In genomic region chr2:74334931-74335333, GRCh38 we compare ENCODE assay signal across 8 cellular contexts. TPM values are rescaled to one million over a fixed set of nuclear protein-coding genes. Genes with fewer than 3 reads are reported as not detected.
DNase-seq lines count a peak whose midpoint lies in the region; ATAC-seq and TF ChIP-seq lines count a peak whose summit lies in the region.

No MANE protein-coding gene starts in this region.

- H3K36me3 ChIP-seq in OCI-LY7 (ENCODE audit: insufficient read depth, low read length): no peaks in the 10 kb centered on the region
- H3K36me3 ChIP-seq in esophagus muscularis mucosa: peaks cover 12 to 39% (median 19%) of the 10 kb centered on the region in 4 donors

- no peaks in the 10 kb centered on the region for H3K4me1 ChIP-seq in OCI-LY7 (ENCODE audit: insufficient read depth, low read length, poor library complexity, severe bottlenecking)
- H3K4me1 ChIP-seq in esophagus muscularis mucosa: no peaks in the 10 kb centered on the region

- H3K4me3 Mint-ChIP-seq in natural killer cell: no peak overlapping the region
- H3K4me3 Mint-ChIP-seq in stimulated activated effector memory CD8-positive, alpha-beta T cell treated with anti-CD3 and anti-CD28 coated beads, Interleukin-12 subunit alpha, Interleukin-12 subunit beta, amount 100 ng/mL, for 72 hours: no peak overlapping the region

- TF ChIP-seq CTCF in OCI-LY7 (conservative IDR thresholded peaks at IDR 0.05; ENCODE audit: low read length) (peak; percentile 95), esophagus muscularis mucosa (IDR thresholded peaks at IDR 0.05) (peak; percentile 80 to 95 (median 84)), natural killer cell (IDR thresholded peaks at IDR 0.05) (peak; percentile 99)

- TF ChIP-seq POLR2A in esophagus muscularis mucosa (IDR thresholded peaks at IDR 0.05; ENCODE audit: low read depth): no peak

- DNase-seq in D341Med (ENCODE audit: low spot score) (peak; percentile 84), HS-27A (ENCODE audit: low read depth) (peak; percentile 24), OCI-LY7 (ENCODE audit: low spot score) (peak; percentile 72), activated T-cell treated with anti-CD3 and anti-CD28 coated beads for 4 hours (peak; percentile 74), esophagus muscularis mucosa (ENCODE audit: extremely low spot score) (no peak), natural killer cell (peak; percentile 71)
- DNase-seq in stimulated activated effector memory CD8-positive, alpha-beta T cell treated with anti-CD3 and anti-CD28 coated beads, Interleukin-12 subunit alpha, Interleukin-12 subunit beta, amount 100 ng/mL, for 72 hours (ENCODE audit: low spot score in 2 of 2): peak; percentile 64 to 83

- ATAC-seq in natural killer cell (peak; percentile 78 to 90 (median 85)), HG02981 (IDR thresholded peaks at IDR 0.05; ENCODE audit: unreplicated experiment) (no peak)
- ATAC-seq in stimulated activated effector memory CD8-positive, alpha-beta T cell treated with anti-CD3 and anti-CD28 coated beads, Interleukin-12 subunit alpha, Interleukin-12 subunit beta, amount 100 ng/mL, for 72 hours: peak; percentile 67

- H3K27ac ChIP-seq in OCI-LY7 (ENCODE audit: low read depth, low read length, poor library complexity, severe bottlenecking) (no peak overlapping the region), esophagus muscularis mucosa (replicated peaks in 1 of 4) (no peak overlapping the region)

- no peak for TF ChIP-seq EP300 in esophagus muscularis mucosa (IDR thresholded peaks at IDR 0.05)

- no peaks in the 10 kb centered on the region for H4K20me1 ChIP-seq in OCI-LY7 (ENCODE audit: insufficient read depth, low read length)

- H2AFZ ChIP-seq in OCI-LY7 (ENCODE audit: low read length): no peak overlapping the region

- CTCF ChIA-PET in OCI-LY7 (lab: Charles Lee; ENCODE audit: unreplicated experiment): interaction anchor here (0.5 to 1.8 kb wide), 7 partner anchors 11 to 88 kb away, joined by 3 to 15 read pairs (median 3); no protein-coding TSS in a partner anchor

- intact Hi-C loops in OCI-LY7 (cut with micrococcal nuclease; ENCODE audit: unreplicated experiment): loop anchor here (1.0 to 10.0 kb wide), 3 partner anchors 68 to 190 kb away; partner anchors contain the start of gene BOLA3
- intact Hi-C loops in esophagus muscularis mucosa (cut with DNase I): loop anchor here (5.0 to 10.0 kb wide), 3 partner anchors 60 to 510 kb away; partner anchors contain the start of gene STAMBP
- intact Hi-C loops in natural killer cell (cut with micrococcal nuclease): loop anchor here (1.0 kb wide), 2 partner anchors 85 to 511 kb away; no protein-coding TSS in a partner anchor

- no peaks in the 10 kb centered on the region for H3K27me3 ChIP-seq in esophagus muscularis mucosa

- no peak overlapping the region for H3K4me2 ChIP-seq in OCI-LY7 (ENCODE audit: low read length)

- BruUV-seq in OCI-LY7 (replicated peaks; lab: Mats Ljungman, UMichigan): no TSS peak

- no peaks in the 10 kb centered on the region for H3K9me3 Mint-ChIP-seq in natural killer cell
- H3K9me3 Mint-ChIP-seq in stimulated activated effector memory CD8-positive, alpha-beta T cell treated with anti-CD3 and anti-CD28 coated beads, Interleukin-12 subunit alpha, Interleukin-12 subunit beta, amount 100 ng/mL, for 72 hours: no peaks in the 10 kb centered on the region

- H3K79me2 ChIP-seq in OCI-LY7 (ENCODE audit: insufficient read depth, low read depth, low read length): no peaks in the 10 kb centered on the region

- H3K36me3 Mint-ChIP-seq in natural killer cell: no peaks in the 10 kb centered on the region
- H3K36me3 Mint-ChIP-seq in stimulated activated effector memory CD8-positive, alpha-beta T cell treated with anti-CD3 and anti-CD28 coated beads, Interleukin-12 subunit alpha, Interleukin-12 subunit beta, amount 100 ng/mL, for 72 hours: no peaks in the 10 kb centered on the region

- no peaks in the 10 kb centered on the region for H3K27me3 Mint-ChIP-seq in natural killer cell (ENCODE audit: low read depth in 2 of 2)

- no peaks in the 10 kb centered on the region for H3K9me2 ChIP-seq in OCI-LY7 (ENCODE audit: insufficient read depth, low read length)

- H3K9me3 ChIP-seq in OCI-LY7 (ENCODE audit: low read length): no peaks in the 10 kb centered on the region
- no peaks in the 10 kb centered on the region for H3K9me3 ChIP-seq in esophagus muscularis mucosa

- H3K4me3 ChIP-seq in OCI-LY7 (ENCODE audit: low read depth, low read length, poor library complexity, severe bottlenecking): no peak overlapping the region
- no peak overlapping the region for H3K4me3 ChIP-seq in esophagus muscularis mucosa

- no peak overlapping the region for H3K27ac Mint-ChIP-seq in natural killer cell
- H3K27ac Mint-ChIP-seq in stimulated activated effector memory CD8-positive, alpha-beta T cell treated with anti-CD3 and anti-CD28 coated beads, Interleukin-12 subunit alpha, Interleukin-12 subunit beta, amount 100 ng/mL, for 72 hours: no peak overlapping the region

- H3K4me1 Mint-ChIP-seq in natural killer cell: no peaks in the 10 kb centered on the region
- H3K4me1 Mint-ChIP-seq in stimulated activated effector memory CD8-positive, alpha-beta T cell treated with anti-CD3 and anti-CD28 coated beads, Interleukin-12 subunit alpha, Interleukin-12 subunit beta, amount 100 ng/mL, for 72 hours: no peaks in the 10 kb centered on the region

- POLR2A ChIA-PET in OCI-LY7 (lab: Charles Lee): interaction anchor here (0.5 to 1.2 kb wide), 4 partner anchors 11 to 554 kb away, joined by 3 to 5 read pairs (median 3); no protein-coding TSS in a partner anchor

- WGBS in esophagus muscularis mucosa: 27% methylated on average over 3 of the region's 3 CpGs

RNA-seq across cellular contexts. Expression of gene SLC4A5, which starts 8.3 kb away (rescaled TPM):
- total RNA-seq in OCI-LY7 (2014; rRNA removed; shearing (Covaris generic)): 1.1 and 1.2 TPM in 2 replicates
- total RNA-seq in OCI-LY7 (2022): 3.4 and 7.0 TPM in 2 replicates
- total RNA-seq in esophagus muscularis mucosa: 1 to 10 TPM in 3 of 4 donors, under 1 TPM in 1; 0.50 to 1.8 (median 1.4) TPM
- total RNA-seq in natural killer cell: 1 to 10 TPM; 5.3 to 8.4 (median 8.0) TPM

RNA-seq across cellular contexts. Expression of gene DCTN1, which starts 45.2 kb away (rescaled TPM):
- 45.5 and 50.3 TPM in 2 replicates for total RNA-seq in OCI-LY7 (2014; rRNA removed; shearing (Covaris generic))
- total RNA-seq in OCI-LY7 (2022) (100 and 105 TPM in 2 replicates), esophagus muscularis mucosa (100 to 1,000 TPM; 136 to 188 (median 162) TPM), natural killer cell (100 to 1,000 TPM; 103 to 116 (median 116) TPM)
